In genomic region chr12:58046281-58046680, GRCh38 we compare ENCODE assay signal across 19 cellular contexts.
A peak's percentile ranks its signal among the peaks of the same experiment; 100 is the strongest.
DNase-seq lines count a peak whose midpoint lies in the region; ATAC-seq, FAIRE-seq and TF ChIP-seq lines count a peak whose summit lies in the region.
"Had no signal": no experiment of that assay in that cellular context is flagged by ENCODE, and none has a peak within 500 bp of the region (broad histone marks: within the 10 kb centered on the region; RNA-seq: fewer than 3 reads in every experiment).

No MANE protein-coding gene starts in this region.

- no peak for ATAC-seq in K562
- no peak for ATAC-seq in HG02970 (IDR thresholded peaks at IDR 0.05; ENCODE audit: low FRiP score, unreplicated experiment)
- ATAC-seq in GM21528 (IDR thresholded peaks at IDR 0.05; ENCODE audit: low FRiP score, unreplicated experiment) = no peak
- ATAC-seq: GM12878, HCT116, T-helper 17 cell had no signal

- H3K4me3 ChIP-seq in K562 = no peak overlapping the region
- H3K4me3 ChIP-seq: GM12878, GM23248 had no signal

- no peak for FAIRE-seq in K562 (lab: Jason Lieb, UNC)
- FAIRE-seq: GM12878 had no signal

- DNase-seq in AML-193 (lab: John Stamatoyannopoulos, UW) (peak; percentile 90), HCEC 1CT (peak; percentile 17), NOMO-1 (lab: John Stamatoyannopoulos, UW; ENCODE audit: unreplicated experiment in 2 of 2) (peak; percentile 81 to 97), K562 (ENCODE audit: extremely low read depth in 1 of 4, low spot score in 3 of 4) (no peak), inferior parietal cortex (ENCODE audit: extremely low spot score) (no peak)
- no peak for DNase-seq in activated T-cell treated with anti-CD3 and anti-CD28 coated beads, Interleukin-2, amount 50 U/mL, for 48 hours
- DNase-seq: CD4-positive, alpha-beta T cell; DMS53; GM23248; KG1; NCI-H187 treated with DMSO at 0.1 percent for 48 hours; NCI-H2171 treated with DMSO at 0.1 percent for 48 hours; NCI-H774; SHP77 treated with DMSO at 0.1 percent for 48 hours; T-helper 17 cell had no signal

- H3K36me3 ChIP-seq in K562 (ENCODE audit: control insufficient read depth, insufficient read depth, low read length) = no peaks in the 10 kb centered on the region

- H3K27ac ChIP-seq in K562 (ENCODE audit: extremely low read depth, low read depth, low read length) = no peak overlapping the region
- H3K27ac ChIP-seq: GM23248 had no signal

- H2AFZ ChIP-seq in K562 (ENCODE audit: low read depth, low read length) = no peak overlapping the region
- H2AFZ ChIP-seq: GM23248 had no signal

- no peak overlapping the region for H3K9ac ChIP-seq in K562 (ENCODE audit: insufficient read depth in 1 of 2, low read depth in 2 of 2, low read length in 2 of 2)
- H3K9ac ChIP-seq: GM23248 had no signal

- no peak for TF ChIP-seq RAD21 in K562 (CRISPR knock-in tag; conservative IDR thresholded peaks at IDR 0.05 in 1 of 2, IDR thresholded peaks at IDR 0.05 in 1 of 2)

- no peaks in the 10 kb centered on the region for H3K4me1 ChIP-seq in K562 (replicated peaks in 1 of 2; ENCODE audit: control insufficient read depth in 2 of 2, insufficient read depth in 2 of 2, low read length in 2 of 2)

- intact Hi-C loops in K562 (cut with micrococcal nuclease) = no loop called here

- in situ Hi-C loops in K562 (cut with MboI) = no loop called here

- no peaks in the 10 kb centered on the region for H3K79me2 ChIP-seq in K562 (ENCODE audit: control insufficient read depth, insufficient read depth, low read length)

- TF ChIP-seq EP300 in K562 (IDR thresholded peaks at IDR 0.05; ENCODE audit: low read length) = no peak

- POLR2A ChIA-PET in K562 (lab: Yijun Ruan, JAX) = interaction anchor here (1.2 kb wide), 1 partner anchor 12 kb away, joined by 3 read pairs; no protein-coding TSS in a partner anchor

- TF ChIP-seq POLR2A in K562 (conservative IDR thresholded peaks at IDR 0.05) = no peak

- no TSS peak for BruUV-seq in K562 (replicated peaks; lab: Mats Ljungman, UMichigan)

- no peak overlapping the region for H3K4me2 ChIP-seq in K562 (ENCODE audit: insufficient read depth, low read length)

- no peaks in the 10 kb centered on the region for H4K20me1 ChIP-seq in K562 (replicated peaks; ENCODE audit: control insufficient read depth, insufficient read depth, low read length)

- H3K9me1 ChIP-seq in K562 (ENCODE audit: control insufficient read depth, insufficient read depth, low read length) = no peaks in the 10 kb centered on the region

- CTCF ChIA-PET in K562 (lab: Yijun Ruan, JAX; ENCODE audit: low intra/inter-chr PET ratio) = no interaction called here

- 0% methylated on average over 1 of the region's 1 CpG for WGBS in K562 (ENCODE audit: insufficient coverage, low coverage, missing lambda C conversion rate)

- no peaks in the 10 kb centered on the region for H3K9me3 ChIP-seq in K562 (replicated peaks; ENCODE audit: control insufficient read depth, insufficient read depth, low read depth, low read length)

- no peak for TF ChIP-seq CTCF in K562 (IDR thresholded peaks at IDR 0.05 in 2 of 3, conservative IDR thresholded peaks at IDR 0.05 in 1 of 3; ENCODE audit: insufficient read depth in 2 of 3, low read depth in 1 of 3, low read length in 3 of 3)

- H3K27me3 ChIP-seq in K562 (ENCODE audit: control insufficient read depth in 2 of 2, insufficient read depth in 2 of 2, low read length in 2 of 2) = no peaks in the 10 kb centered on the region

TF ChIP-seq in K562, 482 proteins besides CTCF, POLR2A, EP300 and RAD21:
- TF ChIP-seq DIDO1 (tag; IDR thresholded peaks at IDR 0.05; ENCODE audit: low read depth) = no peak
- TF ChIP-seq ZBTB43 (CRISPR knock-in tag; IDR thresholded peaks at IDR 0.05) = no peak
- peak; percentile 31 for TF ChIP-seq NFIC (IDR thresholded peaks at IDR 0.05)

Comparison
In these comparisons a context has a peak if more than half of its experiments do, and no peak if none do; other contexts are left out.
1. DNase-seq: peak in AML-193 (2 of 2), HCEC 1CT (single experiment) and NOMO-1 (2 of 2); none in K562 (0 of 4), inferior parietal cortex (single experiment) and activated T-cell treated with anti-CD3 and anti-CD28 coated beads, Interleukin-2, amount 50 U/mL, for 48 hours (0 of 2).